8 cellular contexts compared by ENCODE assay signal in the genomic region with DNA sequence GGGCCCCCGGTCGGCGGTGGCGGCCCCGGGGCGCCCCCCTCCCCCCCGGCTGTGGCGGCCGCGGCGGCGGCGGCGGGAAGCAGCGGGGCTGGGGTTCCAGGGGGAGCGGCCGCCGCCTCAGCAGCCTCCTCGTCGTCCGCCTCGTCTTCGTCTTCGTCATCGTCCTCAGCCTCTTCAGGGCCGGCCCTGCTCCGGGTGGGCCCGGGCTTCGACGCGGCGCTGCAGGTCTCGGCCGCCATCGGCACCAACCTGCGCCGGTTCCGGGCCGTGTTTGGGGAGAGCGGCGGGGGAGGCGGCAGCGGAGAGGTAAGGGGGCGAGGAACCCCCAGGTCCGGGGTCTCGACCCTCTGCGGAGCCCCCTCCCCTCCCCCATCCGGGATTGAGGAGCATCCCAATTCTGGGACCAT. TPM values are rescaled to one million over a fixed set of nuclear protein-coding genes. Genes with fewer than 3 reads are reported as not detected.
DNase-seq lines count a peak whose midpoint lies in the region; TF ChIP-seq lines count a peak whose summit lies in the region.

No MANE protein-coding gene starts in this region.

- peaks cover 49% of the 10 kb centered on the region for H3K79me2 ChIP-seq in OCI-LY1 (ENCODE audit: insufficient read depth, low read length)

- TF ChIP-seq CTCF in OCI-LY1 (IDR thresholded peaks at IDR 0.05; ENCODE audit: low read length) (no peak), ascending aorta (IDR thresholded peaks at IDR 0.05) (no peak)

- peaks cover 54 to 59% of the 10 kb centered on the region in 2 donors for H3K4me1 Mint-ChIP-seq in immature natural killer cell

- H3K9ac ChIP-seq in OCI-LY1 (ENCODE audit: low read length), result peak overlapping the region; percentile 91

- H3K4me3 ChIP-seq in H7 (ENCODE audit: insufficient read depth, low read depth, low read length) (peak overlapping the region; percentile 85), OCI-LY1 (ENCODE audit: low read depth, low read length, poor library complexity, severe bottlenecking) (peak overlapping the region; percentile 88), ascending aorta (peak overlapping the region; percentile 73 to 91)

- no peaks in the 10 kb centered on the region for H3K36me3 Mint-ChIP-seq in immature natural killer cell

- intact Hi-C loops in ascending aorta (cut with DNase I), result loop anchor here (1.0 to 10.0 kb wide), 8 partner anchors 35 to 1996 kb away; a partner anchor contains a TSS

- H3K9me2 ChIP-seq in OCI-LY1 (ENCODE audit: low read depth, low read length), result no peaks in the 10 kb centered on the region

- H3K27ac ChIP-seq in OCI-LY1 (ENCODE audit: low read depth, low read length, poor library complexity, severe bottlenecking) (peak overlapping the region; percentile 25), ascending aorta (peak overlapping the region; percentile 95 to 96)

- peak overlapping the region in 4 of 6 donors; percentile 57 to 91 (median 80) for H3K27ac Mint-ChIP-seq in immature natural killer cell

- H3K27me3 ChIP-seq in H7 (ENCODE audit: control insufficient read depth, insufficient read depth, low read length), result peaks cover 3% of the 10 kb centered on the region; the same call in 1 of the 2 replicates
- H3K27me3 ChIP-seq in OCI-LY1 (ENCODE audit: insufficient read depth, low read length), result no peaks in the 10 kb centered on the region
- no peaks in the 10 kb centered on the region for H3K27me3 ChIP-seq in ascending aorta

- H3K9me3 Mint-ChIP-seq in immature natural killer cell, result no peaks in the 10 kb centered on the region

- no peaks in the 10 kb centered on the region for H3F3A ChIP-seq in OCI-LY1 (ENCODE audit: insufficient read depth, low read length)

- DNase-seq in EH (ENCODE audit: low read depth) (peak; percentile 37), H7 (no peak), ascending aorta (ENCODE audit: low spot score in 2 of 2) (peak in 1 of 2 donors; percentile 64), immature natural killer cell (no peak), NCI-H524 (lab: John Stamatoyannopoulos, UW) (no peak), germinal center (ENCODE audit: low spot score) (no peak)
- peak; percentile 30 for DNase-seq in stimulated activated CD4-positive, alpha-beta T cell treated with anti-CD3 and anti-CD28 coated beads, Interleukin-2, amount 100 ng/mL, for 4 hours (ENCODE audit: low read depth)

- H3K4me1 ChIP-seq in OCI-LY1 (ENCODE audit: insufficient read depth, low read length, severe bottlenecking) (peaks cover 47% of the 10 kb centered on the region), ascending aorta (peaks cover 3 to 19% of the 10 kb centered on the region in 2 donors)

- peaks cover 6 to 24% (median 21%) of the 10 kb centered on the region in 3 donors for H3K27me3 Mint-ChIP-seq in immature natural killer cell (ENCODE audit: low read depth in 3 of 3)

- H4K20me1 ChIP-seq in OCI-LY1 (ENCODE audit: insufficient read depth, low read length), result no peaks in the 10 kb centered on the region

- H3K36me3 ChIP-seq in H7 (replicated peaks; ENCODE audit: control insufficient read depth, insufficient read depth, low read length), result no peaks in the 10 kb centered on the region
- H3K36me3 ChIP-seq in OCI-LY1 (ENCODE audit: insufficient read depth, low read length), result 0 out of 2 replicates have a peak, but pooled peaks cover 5% of the 10 kb centered on the region
- no peaks in the 10 kb centered on the region for H3K36me3 ChIP-seq in ascending aorta

- peak overlapping the region; percentile 60 to 93 (median 85) for H3K4me3 Mint-ChIP-seq in immature natural killer cell

- H3K9me3 ChIP-seq in OCI-LY1 (ENCODE audit: low read length), result no peaks in the 10 kb centered on the region
- H3K9me3 ChIP-seq in ascending aorta, result no peaks in the 10 kb centered on the region

- peak overlapping the region; percentile 98 for H3K4me2 ChIP-seq in OCI-LY1 (ENCODE audit: low read length)

- H2AFZ ChIP-seq in OCI-LY1 (ENCODE audit: low read length), result no peak overlapping the region

RNA-seq across cellular contexts. Expression of a gene that starts 0.3 kb away (rescaled TPM):
- 20.6 and 31.1 TPM in 2 replicates for total RNA-seq in H7 (2014; rRNA removed; shearing (Covaris generic))
- 61.3 TPM for total RNA-seq in ascending aorta
- 10 to 100 TPM in 1 of 3 donors, 1 to 10 TPM in 2; 3.2 to 22.5 (median 6.6) TPM for polyA plus RNA-seq in immature natural killer cell

RNA-seq across cellular contexts. Expression of a gene that starts 35.2 kb away (rescaled TPM):
- total RNA-seq in H7 (2014; rRNA removed; shearing (Covaris generic)), result 98.8 and 118 TPM in 2 replicates
- 23.7 TPM for total RNA-seq in ascending aorta
- 100 to 1,000 TPM; 448 to 825 (median 551) TPM for polyA plus RNA-seq in immature natural killer cell

Comparison
In these comparisons a context has a peak if more than half of its experiments do, and no peak if none do; other contexts are left out.
1. DNase-seq: peak in EH (single experiment) and stimulated activated CD4-positive, alpha-beta T cell treated with anti-CD3 and anti-CD28 coated beads, Interleukin-2, amount 100 ng/mL, for 4 hours (single experiment); none in H7 (single experiment), immature natural killer cell (0 of 3), NCI-H524 (0 of 2) and germinal center (single experiment).
2. Peak in every context shown above with its lines, with median percentiles within 50 percentile points of each other: H3K4me3 ChIP-seq.